In genomic region chr6:136249811-136250685, GRCh38 we compare ENCODE assay signal across 8 cellular contexts. TPM values are rescaled to one million over a fixed set of nuclear protein-coding genes. Genes with fewer than 3 reads are reported as not detected.
DNase-seq lines count a peak whose midpoint lies in the region; ATAC-seq and TF ChIP-seq lines count a peak whose summit lies in the region.

TSS of gene MTFR2 (minus strand) at chr6:136250311. CDS start at chr6:136249099, 1,212 bp downstream.

- no peak within 1 kb of the TSS for H3K23ac ChIP-seq in H9 (ENCODE audit: insufficient read length, low read depth, low read length)

- H3K27me3 ChIP-seq in H9 (ENCODE audit: insufficient read depth, low read length) = no peaks in the 10 kb centered on the region

- no peak within 1 kb of the TSS for H2BK20ac ChIP-seq in H9 (ENCODE audit: low read depth, low read length, poor library complexity, severe bottlenecking)

- no peak within 1 kb of the TSS for H4K5ac ChIP-seq in H9 (ENCODE audit: insufficient read length, low read depth, low read length)

- no peak within 1 kb of the TSS for H2BK15ac ChIP-seq in H9 (ENCODE audit: low read depth, low read length)

- peak within 1 kb of the TSS; percentile 96 for H3K4me2 ChIP-seq in H9 (ENCODE audit: insufficient read depth, insufficient read length, low read length)

- TF ChIP-seq POLR2A in Raji (IDR thresholded peaks at IDR 0.05; ENCODE audit: insufficient read depth, low read depth, low read length) = peak; percentile 93

- peak within 1 kb of the TSS; percentile 97 for H3K4me3 Mint-ChIP-seq in H9
- H3K4me3 Mint-ChIP-seq in activated T-helper 2 cell treated with anti-CD3 and anti-CD28 coated beads, Interferon-gamma antibody, Interleukin-2, Interleukin-4, amounts not matched to agents 10 μg/mL and 5 μg/mL and 100 μg/mL, durations not matched to agents 14 hours and 24 hours and 36 hours (ENCODE audit: low read depth) = peak within 1 kb of the TSS; percentile 94
- peak within 1 kb of the TSS; percentile 98 for H3K4me3 Mint-ChIP-seq in natural killer cell treated with Interleukin-12 subunit alpha and Interleukin-12 subunit beta and Interleukin-15 and Interleukin-18, amount 100 ng/mL, for 72 hours

- H3K79me2 ChIP-seq in H9 (ENCODE audit: insufficient read depth, low read length) = no peaks in the 10 kb centered on the region; the same call in 1 of the 2 replicates

- H4K91ac ChIP-seq in H9 (ENCODE audit: insufficient read length, low read depth, low read length) = no peak within 1 kb of the TSS

- no peak within 1 kb of the TSS for H3K14ac ChIP-seq in H9 (ENCODE audit: insufficient read depth, low read length)

- no peak within 1 kb of the TSS for H2BK120ac ChIP-seq in H9 (ENCODE audit: low read depth, low read length, poor library complexity, severe bottlenecking)

- no peak within 1 kb of the TSS for H2BK5ac ChIP-seq in H9 (ENCODE audit: insufficient read length, low read length)

- H3K9ac ChIP-seq in ES-I3 (ENCODE audit: low read depth, low read length) (peak within 1 kb of the TSS; percentile 80), H9 (ENCODE audit: extremely low read depth, insufficient read length, low read length) (peak within 1 kb of the TSS; percentile 77)

- no peak within 1 kb of the TSS for H2AK5ac ChIP-seq in H9 (ENCODE audit: insufficient read length, low read length)

- intact Hi-C loops in activated T-helper 2 cell treated with anti-CD3 and anti-CD28 coated beads, Interferon-gamma antibody, Interleukin-2, Interleukin-4, amounts not matched to agents 10 μg/mL and 5 μg/mL and 100 μg/mL, durations not matched to agents 14 hours and 24 hours and 36 hours (cut with micrococcal nuclease) = loop anchor here (1.0 to 10.0 kb wide), 3 partner anchors 39 to 755 kb away; partner anchors contain the start of genes AHI1 and BCLAF1

- no peak within 1 kb of the TSS for H3K56ac ChIP-seq in H9 (ENCODE audit: insufficient read length, low read depth, low read length)

- H3K36me3 ChIP-seq in ES-I3 (ENCODE audit: insufficient read depth, low read length) = no peaks in the 10 kb centered on the region

- peaks cover 0 to 11% (median 4%) of the 10 kb centered on the region in 3 experiments; a peak in 4 of 7 replicates for H3K36me3 Mint-ChIP-seq in H9 (ENCODE audit: insufficient read depth in 1 of 3, low read depth in 3 of 3)
- peaks cover 53% of the 10 kb centered on the region for H3K36me3 Mint-ChIP-seq in activated T-helper 2 cell treated with anti-CD3 and anti-CD28 coated beads, Interferon-gamma antibody, Interleukin-2, Interleukin-4, amounts not matched to agents 10 μg/mL and 5 μg/mL and 100 μg/mL, durations not matched to agents 14 hours and 24 hours and 36 hours (ENCODE audit: low read depth)
- H3K36me3 Mint-ChIP-seq in natural killer cell treated with Interleukin-12 subunit alpha and Interleukin-12 subunit beta and Interleukin-15 and Interleukin-18, amount 100 ng/mL, for 72 hours = peaks cover 13% of the 10 kb centered on the region

- H3K9me3 ChIP-seq in ES-I3 (ENCODE audit: control insufficient read depth, insufficient read depth, low read length) = no peaks in the 10 kb centered on the region; the same call in 1 of the 2 replicates
- no peaks in the 10 kb centered on the region for H3K9me3 ChIP-seq in H9 (ENCODE audit: control insufficient read depth, low read depth, low read length)

- H3K27me3 Mint-ChIP-seq in H9 (ENCODE audit: low read depth) = no peaks in the 10 kb centered on the region
- no peaks in the 10 kb centered on the region for H3K27me3 Mint-ChIP-seq in activated T-helper 2 cell treated with anti-CD3 and anti-CD28 coated beads, Interferon-gamma antibody, Interleukin-2, Interleukin-4, amounts not matched to agents 10 μg/mL and 5 μg/mL and 100 μg/mL, durations not matched to agents 14 hours and 24 hours and 36 hours (ENCODE audit: low read depth)
- H3K27me3 Mint-ChIP-seq in natural killer cell treated with Interleukin-12 subunit alpha and Interleukin-12 subunit beta and Interleukin-15 and Interleukin-18, amount 100 ng/mL, for 72 hours = no peaks in the 10 kb centered on the region

- DNase-seq in H9 (peak; percentile 99), M059J (ENCODE audit: low read depth) (peak; percentile 100), fibroblast of pulmonary artery (ENCODE audit: low read depth) (peak; percentile 99)
- DNase-seq in activated T-helper 2 cell treated with anti-CD3 and anti-CD28 coated beads, Interferon-gamma antibody, Interleukin-2, Interleukin-4, amounts not matched to agents 10 μg/mL and 5 μg/mL and 100 μg/mL, durations not matched to agents 14 hours and 24 hours and 36 hours (ENCODE audit: low spot score) = peak; percentile 95
- peak; percentile 95 for DNase-seq in natural killer cell treated with Interleukin-12 subunit alpha and Interleukin-12 subunit beta and Interleukin-15 and Interleukin-18, amount 100 ng/mL, for 72 hours (ENCODE audit: low spot score)
- peak; percentile 90 for DNase-seq in stimulated activated naive CD4-positive, alpha-beta T cell treated with Interleukin-2 at 50 U/mL for 16 hours (lab: John Stamatoyannopoulos, UW)

- H3K4me1 ChIP-seq in ES-I3 (ENCODE audit: insufficient read depth, low read length) (no peaks in the 10 kb centered on the region), H9 (ENCODE audit: insufficient read depth, low read length) (no peaks in the 10 kb centered on the region)

- no peak within 1 kb of the TSS for H3K18ac ChIP-seq in H9 (ENCODE audit: insufficient read length, low read depth, low read length)

- no peak within 1 kb of the TSS for H4K8ac ChIP-seq in H9 (replicated peaks; ENCODE audit: insufficient read length, low read depth, low read length)

- peaks cover 3% of the 10 kb centered on the region for H3K23me2 ChIP-seq in H9 (ENCODE audit: insufficient read length, low read depth, low read length, poor library complexity, severe bottlenecking)

- peak within 1 kb of the TSS; percentile 75 to 97 (median 77); a peak in 6 of 7 replicates for H3K27ac Mint-ChIP-seq in H9
- H3K27ac Mint-ChIP-seq in activated T-helper 2 cell treated with anti-CD3 and anti-CD28 coated beads, Interferon-gamma antibody, Interleukin-2, Interleukin-4, amounts not matched to agents 10 μg/mL and 5 μg/mL and 100 μg/mL, durations not matched to agents 14 hours and 24 hours and 36 hours = peak within 1 kb of the TSS; percentile 91
- H3K27ac Mint-ChIP-seq in natural killer cell treated with Interleukin-12 subunit alpha and Interleukin-12 subunit beta and Interleukin-15 and Interleukin-18, amount 100 ng/mL, for 72 hours = peak within 1 kb of the TSS; percentile 83 to 88

- no peaks in the 10 kb centered on the region for H4K20me1 ChIP-seq in H9 (ENCODE audit: control insufficient read depth, insufficient read depth, insufficient read length)

- H3K4me1 Mint-ChIP-seq in H9 = peaks cover 17 to 18% of the 10 kb centered on the region in 2 experiments
- H3K4me1 Mint-ChIP-seq in activated T-helper 2 cell treated with anti-CD3 and anti-CD28 coated beads, Interferon-gamma antibody, Interleukin-2, Interleukin-4, amounts not matched to agents 10 μg/mL and 5 μg/mL and 100 μg/mL, durations not matched to agents 14 hours and 24 hours and 36 hours (ENCODE audit: low read depth) = peaks cover 51% of the 10 kb centered on the region
- peaks cover 38 to 55% of the 10 kb centered on the region in 2 donors for H3K4me1 Mint-ChIP-seq in natural killer cell treated with Interleukin-12 subunit alpha and Interleukin-12 subunit beta and Interleukin-15 and Interleukin-18, amount 100 ng/mL, for 72 hours (ENCODE audit: low read depth in 2 of 2)

- H3K4me3 ChIP-seq in fibroblast of pulmonary artery (replicated peaks; ENCODE audit: low read depth, low read length) = peak within 1 kb of the TSS; percentile 93

- peak within 1 kb of the TSS; percentile 66 for H2AFZ ChIP-seq in H9 (ENCODE audit: low read length)

- no CpG with 5 or more reads among the region's 59 CpGs for WGBS in H9 (ENCODE audit: extremely low coverage, insufficient read length, low lambda C conversion rate)

- H2BK12ac ChIP-seq in H9 (ENCODE audit: insufficient read length, low read depth, low read length) = no peak within 1 kb of the TSS

- peak; percentile 98 for ATAC-seq in natural killer cell treated with Interleukin-12 subunit alpha and Interleukin-12 subunit beta and Interleukin-15 and Interleukin-18, amount 100 ng/mL, for 72 hours

- no peak within 1 kb of the TSS for H3K27ac ChIP-seq in H9 (ENCODE audit: insufficient read length, low read depth, low read length)

- H3K79me1 ChIP-seq in H9 (ENCODE audit: insufficient read depth, low read depth, low read length, poor library complexity, severe bottlenecking) = no peaks in the 10 kb centered on the region

- no peak within 1 kb of the TSS for H3K4ac ChIP-seq in H9 (ENCODE audit: low read depth, low read length)

- H3K9me3 Mint-ChIP-seq in H9 = no peaks in the 10 kb centered on the region
- H3K9me3 Mint-ChIP-seq in activated T-helper 2 cell treated with anti-CD3 and anti-CD28 coated beads, Interferon-gamma antibody, Interleukin-2, Interleukin-4, amounts not matched to agents 10 μg/mL and 5 μg/mL and 100 μg/mL, durations not matched to agents 14 hours and 24 hours and 36 hours = no peaks in the 10 kb centered on the region
- H3K9me3 Mint-ChIP-seq in natural killer cell treated with Interleukin-12 subunit alpha and Interleukin-12 subunit beta and Interleukin-15 and Interleukin-18, amount 100 ng/mL, for 72 hours = no peaks in the 10 kb centered on the region

- TF ChIP-seq CTCF in H9 (conservative IDR thresholded peaks at IDR 0.05) = no peak
- no peak for TF ChIP-seq CTCF in fibroblast of pulmonary artery (IDR thresholded peaks at IDR 0.05; ENCODE audit: low read length, missing control alignments)

- H3T11ph ChIP-seq in H9 (ENCODE audit: low read length) = no peak within 1 kb of the TSS

RNA-seq across cellular contexts. Expression of gene MTFR2, which starts in this region (rescaled TPM):
- 10.0 and 11.8 TPM in 2 replicates for total RNA-seq in H9 (2021)
- 12.0 and 12.4 TPM in 2 replicates for total RNA-seq in M059J (2014; rRNA removed; shearing (Covaris generic))
- total RNA-seq in activated T-helper 2 cell treated with anti-CD3 and anti-CD28 coated beads, Interferon-gamma antibody, Interleukin-2, Interleukin-4, amounts not matched to agents 10 μg/mL and 5 μg/mL and 100 μg/mL, durations not matched to agents 14 hours and 24 hours and 36 hours = 18.4 and 20.8 TPM in 2 replicates
- total RNA-seq in natural killer cell treated with Interleukin-12 subunit alpha and Interleukin-12 subunit beta and Interleukin-15 and Interleukin-18, amount 100 ng/mL, for 72 hours = 10 to 100 TPM; 14.9 to 26.1 TPM
